ENCODE assay signal across 2 cellular contexts in the genomic region with DNA sequence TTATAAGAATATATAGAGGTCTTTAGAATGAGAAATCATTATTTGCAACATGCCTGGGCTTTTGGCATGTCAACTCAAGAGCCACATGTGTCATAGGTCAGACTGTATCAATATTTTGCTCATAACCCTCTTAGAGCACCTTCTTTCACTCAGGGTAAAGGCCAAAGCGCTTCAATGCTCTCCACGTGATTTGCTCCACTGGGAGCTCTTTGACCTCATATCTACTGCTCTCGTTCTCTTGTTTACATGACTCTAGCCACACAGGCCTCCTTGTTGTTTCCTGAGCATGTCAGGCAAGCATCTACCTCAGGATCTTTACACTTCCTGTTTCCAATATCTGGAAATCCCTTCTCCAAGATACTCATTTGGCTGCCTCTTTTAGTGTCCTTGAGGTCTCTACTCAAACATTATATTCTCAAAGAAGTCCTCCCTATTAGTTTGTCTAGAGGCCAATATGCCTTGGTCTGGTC.
TF ChIP-seq lines count a peak whose summit lies in the region.

No MANE protein-coding gene starts in this region.

TF ChIP-seq in WTC11, 78 proteins besides CTCF, POLR2A, EP300 and RAD21 (continued from another document):
- TF ChIP-seq, protein P1, sequence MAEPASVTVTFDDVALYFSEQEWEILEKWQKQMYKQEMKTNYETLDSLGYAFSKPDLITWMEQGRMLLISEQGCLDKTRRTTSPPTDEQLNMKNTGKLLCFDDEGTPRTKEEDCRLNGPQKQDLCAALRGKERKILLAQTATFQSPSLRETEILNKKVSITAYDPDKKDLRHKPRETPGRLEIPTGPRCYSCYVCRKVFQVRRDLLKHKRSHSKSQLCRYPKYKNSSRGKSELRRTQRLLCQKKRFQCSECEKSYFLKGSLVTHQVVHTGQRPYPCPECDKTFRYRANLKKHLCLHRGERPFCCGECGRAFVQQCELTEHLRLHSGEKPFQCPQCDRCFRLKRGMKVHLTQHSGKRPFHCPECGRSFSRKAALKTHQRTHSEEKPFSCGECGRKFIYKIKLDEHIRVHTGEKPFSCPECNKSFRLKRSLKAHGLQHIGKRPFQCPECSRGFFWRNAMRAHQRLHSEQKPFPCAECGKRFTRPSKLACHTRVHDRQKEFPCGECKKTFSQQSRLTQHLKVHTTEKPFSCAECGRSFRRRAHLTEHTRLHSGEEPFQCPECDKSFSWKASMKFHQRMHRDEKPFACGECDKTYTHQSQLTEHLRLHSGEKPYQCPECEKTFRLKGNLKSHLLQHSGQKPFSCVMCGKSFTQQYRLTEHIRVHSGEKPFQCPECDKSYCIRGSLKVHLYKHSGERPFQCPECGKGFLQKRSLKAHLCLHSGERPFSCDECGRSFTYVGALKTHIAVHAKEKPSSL (CRISPR knock-in tag; conservative IDR thresholded peaks at IDR 0.05): no peak
- TF ChIP-seq NFATC4 (CRISPR knock-in tag; IDR thresholded peaks at IDR 0.05) (no peak), GABPB1 (CRISPR knock-in tag; IDR thresholded peaks at IDR 0.05) (peak; percentile 89)

TF ChIP-seq in HepG2, 621 proteins besides CTCF, POLR2A, EP300 and RAD21 (continued from another document and continues in another):
- TF ChIP-seq, protein P2, sequence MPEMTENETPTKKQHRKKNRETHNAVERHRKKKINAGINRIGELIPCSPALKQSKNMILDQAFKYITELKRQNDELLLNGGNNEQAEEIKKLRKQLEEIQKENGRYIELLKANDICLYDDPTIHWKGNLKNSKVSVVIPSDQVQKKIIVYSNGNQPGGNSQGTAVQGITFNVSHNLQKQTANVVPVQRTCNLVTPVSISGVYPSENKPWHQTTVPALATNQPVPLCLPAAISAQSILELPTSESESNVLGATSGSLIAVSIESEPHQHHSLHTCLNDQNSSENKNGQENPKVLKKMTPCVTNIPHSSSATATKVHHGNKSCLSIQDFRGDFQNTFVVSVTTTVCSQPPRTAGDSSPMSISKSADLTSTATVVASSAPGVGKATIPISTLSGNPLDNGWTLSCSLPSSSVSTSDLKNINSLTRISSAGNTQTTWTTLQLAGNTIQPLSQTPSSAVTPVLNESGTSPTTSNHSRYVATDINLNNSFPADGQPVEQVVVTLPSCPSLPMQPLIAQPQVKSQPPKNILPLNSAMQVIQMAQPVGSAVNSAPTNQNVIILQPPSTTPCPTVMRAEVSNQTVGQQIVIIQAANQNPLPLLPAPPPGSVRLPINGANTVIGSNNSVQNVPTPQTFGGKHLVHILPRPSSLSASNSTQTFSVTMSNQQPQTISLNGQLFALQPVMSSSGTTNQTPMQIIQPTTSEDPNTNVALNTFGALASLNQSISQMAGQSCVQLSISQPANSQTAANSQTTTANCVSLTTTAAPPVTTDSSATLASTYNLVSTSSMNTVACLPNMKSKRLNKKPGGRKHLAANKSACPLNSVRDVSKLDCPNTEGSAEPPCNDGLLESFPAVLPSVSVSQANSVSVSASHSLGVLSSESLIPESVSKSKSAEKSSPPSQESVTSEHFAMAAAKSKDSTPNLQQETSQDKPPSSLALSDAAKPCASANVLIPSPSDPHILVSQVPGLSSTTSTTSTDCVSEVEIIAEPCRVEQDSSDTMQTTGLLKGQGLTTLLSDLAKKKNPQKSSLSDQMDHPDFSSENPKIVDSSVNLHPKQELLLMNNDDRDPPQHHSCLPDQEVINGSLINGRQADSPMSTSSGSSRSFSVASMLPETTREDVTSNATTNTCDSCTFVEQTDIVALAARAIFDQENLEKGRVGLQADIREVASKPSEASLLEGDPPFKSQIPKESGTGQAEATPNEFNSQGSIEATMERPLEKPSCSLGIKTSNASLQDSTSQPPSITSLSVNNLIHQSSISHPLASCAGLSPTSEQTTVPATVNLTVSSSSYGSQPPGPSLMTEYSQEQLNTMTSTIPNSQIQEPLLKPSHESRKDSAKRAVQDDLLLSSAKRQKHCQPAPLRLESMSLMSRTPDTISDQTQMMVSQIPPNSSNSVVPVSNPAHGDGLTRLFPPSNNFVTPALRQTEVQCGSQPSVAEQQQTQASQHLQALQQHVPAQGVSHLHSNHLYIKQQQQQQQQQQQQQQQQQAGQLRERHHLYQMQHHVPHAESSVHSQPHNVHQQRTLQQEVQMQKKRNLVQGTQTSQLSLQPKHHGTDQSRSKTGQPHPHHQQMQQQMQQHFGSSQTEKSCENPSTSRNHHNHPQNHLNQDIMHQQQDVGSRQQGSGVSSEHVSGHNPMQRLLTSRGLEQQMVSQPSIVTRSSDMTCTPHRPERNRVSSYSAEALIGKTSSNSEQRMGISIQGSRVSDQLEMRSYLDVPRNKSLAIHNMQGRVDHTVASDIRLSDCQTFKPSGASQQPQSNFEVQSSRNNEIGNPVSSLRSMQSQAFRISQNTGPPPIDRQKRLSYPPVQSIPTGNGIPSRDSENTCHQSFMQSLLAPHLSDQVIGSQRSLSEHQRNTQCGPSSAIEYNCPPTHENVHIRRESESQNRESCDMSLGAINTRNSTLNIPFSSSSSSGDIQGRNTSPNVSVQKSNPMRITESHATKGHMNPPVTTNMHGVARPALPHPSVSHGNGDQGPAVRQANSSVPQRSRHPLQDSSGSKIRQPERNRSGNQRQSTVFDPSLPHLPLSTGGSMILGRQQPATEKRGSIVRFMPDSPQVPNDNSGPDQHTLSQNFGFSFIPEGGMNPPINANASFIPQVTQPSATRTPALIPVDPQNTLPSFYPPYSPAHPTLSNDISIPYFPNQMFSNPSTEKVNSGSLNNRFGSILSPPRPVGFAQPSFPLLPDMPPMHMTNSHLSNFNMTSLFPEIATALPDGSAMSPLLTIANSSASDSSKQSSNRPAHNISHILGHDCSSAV (CRISPR knock-in tag; IDR thresholded peaks at IDR 0.05; ENCODE audit: borderline replicate concordance): no peak
- TF ChIP-seq SMAD9 (CRISPR knock-in tag; IDR thresholded peaks at IDR 0.05) (no peak), ZMYM4 (CRISPR knock-in tag; IDR thresholded peaks at IDR 0.05) (peak; percentile 98), ZNF775 (CRISPR knock-in tag; IDR thresholded peaks at IDR 0.05; ENCODE audit: borderline replicate concordance) (peak; percentile 28; the same call in 1 of the 2 replicates), ZNF616 (CRISPR knock-in tag; IDR thresholded peaks at IDR 0.05; ENCODE audit: low read depth) (no peak), ZNF644 (CRISPR knock-in tag; IDR thresholded peaks at IDR 0.05; ENCODE audit: low read depth) (peak; percentile 98), FOXC1 (CRISPR knock-in tag; IDR thresholded peaks at IDR 0.05; ENCODE audit: borderline replicate concordance) (no peak; the same call in 1 of the 2 replicates), GATAD2A (CRISPR knock-in tag; IDR thresholded peaks at IDR 0.05) (peak; percentile 100), NCOR1 (IDR thresholded peaks at IDR 0.05; ENCODE audit: borderline replicate concordance, low read length) (peak; percentile 84; the same call in 1 of the 2 replicates), ZSCAN12 (CRISPR knock-in tag; IDR thresholded peaks at IDR 0.05) (no peak), IKZF4 (CRISPR knock-in tag; IDR thresholded peaks at IDR 0.05; ENCODE audit: borderline replicate concordance, low read depth, not compliant biosample characterization) (no peak), MYC (CRISPR knock-in tag; IDR thresholded peaks at IDR 0.05; ENCODE audit: borderline replicate concordance) (peak; percentile 75), ZNF205 (CRISPR knock-in tag; IDR thresholded peaks at IDR 0.05) (peak; percentile 94; the same call in 1 of the 2 replicates), ZSCAN30 (CRISPR knock-in tag; IDR thresholded peaks at IDR 0.05) (peak; percentile 76; the same call in 1 of the 2 replicates), ZFP37 (CRISPR knock-in tag; IDR thresholded peaks at IDR 0.05; ENCODE audit: borderline replicate concordance) (peak; percentile 96), ZNF720 (CRISPR knock-in tag; IDR thresholded peaks at IDR 0.05) (no peak), ZNF317 (CRISPR knock-in tag; IDR thresholded peaks at IDR 0.05) (peak; percentile 90), NR1H2 (CRISPR knock-in tag; IDR thresholded peaks at IDR 0.05; ENCODE audit: borderline replicate concordance, low read depth) (no peak), KDM6A (CRISPR knock-in tag; IDR thresholded peaks at IDR 0.05; ENCODE audit: low read depth) (peak; percentile 94), NR2F1 (CRISPR knock-in tag; IDR thresholded peaks at IDR 0.05) (peak; percentile 99 to 100), ZNF331 (CRISPR knock-in tag; IDR thresholded peaks at IDR 0.05) (peak; percentile 95), MEIS1 (CRISPR knock-in tag; IDR thresholded peaks at IDR 0.05; ENCODE audit: borderline replicate concordance) (peak; percentile 82; the same call in 1 of the 2 replicates), RBM39 (IDR thresholded peaks at IDR 0.05; ENCODE audit: low read depth, low read length, poor library complexity, severe bottlenecking) (no peak), YEATS4 (CRISPR knock-in tag; IDR thresholded peaks at IDR 0.05; ENCODE audit: borderline replicate concordance) (peak; percentile 89), GTF3A (CRISPR knock-in tag; conservative IDR thresholded peaks at IDR 0.05) (no peak), HNRNPH1 (optimal IDR thresholded peaks at IDR 0.05; ENCODE audit: low read depth, low read length) (no peak)
- TF ChIP-seq, protein P3, sequence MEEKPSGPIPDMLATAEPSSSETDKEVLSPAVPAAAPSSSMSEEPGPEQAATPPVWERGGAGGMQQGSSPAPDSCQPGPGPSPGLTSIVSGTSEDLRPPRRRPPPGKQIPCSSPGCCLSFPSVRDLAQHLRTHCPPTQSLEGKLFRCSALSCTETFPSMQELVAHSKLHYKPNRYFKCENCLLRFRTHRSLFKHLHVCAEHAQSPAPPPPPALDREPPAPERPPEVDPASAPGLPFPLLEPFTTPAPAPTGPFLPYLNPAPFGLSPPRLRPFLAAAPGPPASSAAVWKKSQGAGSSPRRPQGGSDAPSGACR (CRISPR knock-in tag; IDR thresholded peaks at IDR 0.05): peak; percentile 85; the same call in 1 of the 2 replicates
- TF ChIP-seq, protein P4, sequence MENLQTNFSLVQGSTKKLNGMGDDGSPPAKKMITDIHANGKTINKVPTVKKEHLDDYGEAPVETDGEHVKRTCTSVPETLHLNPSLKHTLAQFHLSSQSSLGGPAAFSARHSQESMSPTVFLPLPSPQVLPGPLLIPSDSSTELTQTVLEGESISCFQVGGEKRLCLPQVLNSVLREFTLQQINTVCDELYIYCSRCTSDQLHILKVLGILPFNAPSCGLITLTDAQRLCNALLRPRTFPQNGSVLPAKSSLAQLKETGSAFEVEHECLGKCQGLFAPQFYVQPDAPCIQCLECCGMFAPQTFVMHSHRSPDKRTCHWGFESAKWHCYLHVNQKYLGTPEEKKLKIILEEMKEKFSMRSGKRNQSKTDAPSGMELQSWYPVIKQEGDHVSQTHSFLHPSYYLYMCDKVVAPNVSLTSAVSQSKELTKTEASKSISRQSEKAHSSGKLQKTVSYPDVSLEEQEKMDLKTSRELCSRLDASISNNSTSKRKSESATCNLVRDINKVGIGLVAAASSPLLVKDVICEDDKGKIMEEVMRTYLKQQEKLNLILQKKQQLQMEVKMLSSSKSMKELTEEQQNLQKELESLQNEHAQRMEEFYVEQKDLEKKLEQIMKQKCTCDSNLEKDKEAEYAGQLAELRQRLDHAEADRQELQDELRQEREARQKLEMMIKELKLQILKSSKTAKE (CRISPR knock-in tag; IDR thresholded peaks at IDR 0.05; ENCODE audit: borderline replicate concordance): peak; percentile 87; the same call in 1 of the 2 replicates
- TF ChIP-seq, protein P5, sequence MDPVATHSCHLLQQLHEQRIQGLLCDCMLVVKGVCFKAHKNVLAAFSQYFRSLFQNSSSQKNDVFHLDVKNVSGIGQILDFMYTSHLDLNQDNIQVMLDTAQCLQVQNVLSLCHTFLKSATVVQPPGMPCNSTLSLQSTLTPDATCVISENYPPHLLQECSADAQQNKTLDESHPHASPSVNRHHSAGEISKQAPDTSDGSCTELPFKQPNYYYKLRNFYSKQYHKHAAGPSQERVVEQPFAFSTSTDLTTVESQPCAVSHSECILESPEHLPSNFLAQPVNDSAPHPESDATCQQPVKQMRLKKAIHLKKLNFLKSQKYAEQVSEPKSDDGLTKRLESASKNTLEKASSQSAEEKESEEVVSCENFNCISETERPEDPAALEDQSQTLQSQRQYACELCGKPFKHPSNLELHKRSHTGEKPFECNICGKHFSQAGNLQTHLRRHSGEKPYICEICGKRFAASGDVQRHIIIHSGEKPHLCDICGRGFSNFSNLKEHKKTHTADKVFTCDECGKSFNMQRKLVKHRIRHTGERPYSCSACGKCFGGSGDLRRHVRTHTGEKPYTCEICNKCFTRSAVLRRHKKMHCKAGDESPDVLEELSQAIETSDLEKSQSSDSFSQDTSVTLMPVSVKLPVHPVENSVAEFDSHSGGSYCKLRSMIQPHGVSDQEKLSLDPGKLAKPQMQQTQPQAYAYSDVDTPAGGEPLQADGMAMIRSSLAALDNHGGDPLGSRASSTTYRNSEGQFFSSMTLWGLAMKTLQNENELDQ (CRISPR knock-in tag; IDR thresholded peaks at IDR 0.05; ENCODE audit: borderline replicate concordance): peak; percentile 74; the same call in 1 of the 2 replicates
- TF ChIP-seq, protein P6, sequence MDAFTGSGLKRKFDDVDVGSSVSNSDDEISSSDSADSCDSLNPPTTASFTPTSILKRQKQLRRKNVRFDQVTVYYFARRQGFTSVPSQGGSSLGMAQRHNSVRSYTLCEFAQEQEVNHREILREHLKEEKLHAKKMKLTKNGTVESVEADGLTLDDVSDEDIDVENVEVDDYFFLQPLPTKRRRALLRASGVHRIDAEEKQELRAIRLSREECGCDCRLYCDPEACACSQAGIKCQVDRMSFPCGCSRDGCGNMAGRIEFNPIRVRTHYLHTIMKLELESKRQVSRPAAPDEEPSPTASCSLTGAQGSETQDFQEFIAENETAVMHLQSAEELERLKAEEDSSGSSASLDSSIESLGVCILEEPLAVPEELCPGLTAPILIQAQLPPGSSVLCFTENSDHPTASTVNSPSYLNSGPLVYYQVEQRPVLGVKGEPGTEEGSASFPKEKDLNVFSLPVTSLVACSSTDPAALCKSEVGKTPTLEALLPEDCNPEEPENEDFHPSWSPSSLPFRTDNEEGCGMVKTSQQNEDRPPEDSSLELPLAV (CRISPR knock-in tag; conservative IDR thresholded peaks at IDR 0.05; ENCODE audit: low read depth): no peak
- TF ChIP-seq, protein P7, sequence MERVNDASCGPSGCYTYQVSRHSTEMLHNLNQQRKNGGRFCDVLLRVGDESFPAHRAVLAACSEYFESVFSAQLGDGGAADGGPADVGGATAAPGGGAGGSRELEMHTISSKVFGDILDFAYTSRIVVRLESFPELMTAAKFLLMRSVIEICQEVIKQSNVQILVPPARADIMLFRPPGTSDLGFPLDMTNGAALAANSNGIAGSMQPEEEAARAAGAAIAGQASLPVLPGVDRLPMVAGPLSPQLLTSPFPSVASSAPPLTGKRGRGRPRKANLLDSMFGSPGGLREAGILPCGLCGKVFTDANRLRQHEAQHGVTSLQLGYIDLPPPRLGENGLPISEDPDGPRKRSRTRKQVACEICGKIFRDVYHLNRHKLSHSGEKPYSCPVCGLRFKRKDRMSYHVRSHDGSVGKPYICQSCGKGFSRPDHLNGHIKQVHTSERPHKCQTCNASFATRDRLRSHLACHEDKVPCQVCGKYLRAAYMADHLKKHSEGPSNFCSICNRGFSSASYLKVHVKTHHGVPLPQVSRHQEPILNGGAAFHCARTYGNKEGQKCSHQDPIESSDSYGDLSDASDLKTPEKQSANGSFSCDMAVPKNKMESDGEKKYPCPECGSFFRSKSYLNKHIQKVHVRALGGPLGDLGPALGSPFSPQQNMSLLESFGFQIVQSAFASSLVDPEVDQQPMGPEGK (CRISPR knock-in tag; IDR thresholded peaks at IDR 0.05): peak; percentile 36; the same call in 1 of the 2 replicates
